Comparison of ENCODE assay signal across 13 cellular contexts in the genomic region with DNA sequence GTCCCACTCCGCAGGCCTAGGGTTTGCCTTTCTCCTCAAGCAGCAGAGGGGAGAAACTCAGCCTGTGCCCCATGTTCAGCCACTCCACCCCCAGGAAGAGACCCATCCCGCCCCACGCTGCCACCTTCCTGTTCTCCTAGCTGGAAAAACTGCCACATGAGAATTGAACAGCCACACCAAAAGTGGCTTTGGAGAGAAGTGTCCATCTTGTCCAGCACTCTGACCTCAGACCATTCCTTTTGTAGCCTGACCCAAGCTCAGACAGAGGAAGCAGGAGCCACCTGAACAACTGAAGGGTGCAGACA. TPM values are rescaled to one million over a fixed set of nuclear protein-coding genes. Genes with fewer than 3 reads are reported as not detected.
"Had no signal": no experiment of that assay in that cellular context is flagged by ENCODE, and none has a peak within 500 bp of the region (broad histone marks: within the 10 kb centered on the region; RNA-seq: fewer than 3 reads in every experiment).

No MANE protein-coding gene starts in this region.

- H3K36me3 ChIP-seq: heart left ventricle, pancreas, right lobe of liver, upper lobe of left lung, vagina had no signal

- DNase-seq: heart left ventricle; hippocampal formation; mucosa of descending colon; naive thymus-derived CD8-positive, alpha-beta T cell; pancreas; retina; stimulated activated CD4-positive, alpha-beta T cell treated with anti-CD3 and anti-CD28 coated beads, Interleukin-4, amount 100 ng/mL, for 1 hour; upper lobe of left lung had no signal

- H3K27ac ChIP-seq: heart left ventricle, pancreas, psoas muscle, right lobe of liver, upper lobe of left lung, vagina had no signal

- H3K9me3 ChIP-seq: heart left ventricle, mucosa of descending colon, pancreas, psoas muscle, right lobe of liver, upper lobe of left lung, vagina had no signal

- H3K27me3 ChIP-seq: pancreas, right lobe of liver, vagina had no signal

- H3K4me3 ChIP-seq: heart left ventricle, mucosa of descending colon, pancreas, psoas muscle, right lobe of liver, upper lobe of left lung, vagina had no signal

- H3K4me1 ChIP-seq: heart left ventricle, pancreas, psoas muscle, right lobe of liver, upper lobe of left lung, vagina had no signal

RNA-seq across cellular contexts. Expression of gene SLC25A48, which starts 8.3 kb away (rescaled TPM):
- total RNA-seq: fibroblast of lung; glomerular endothelial cell; naive thymus-derived CD8-positive, alpha-beta T cell; upper lobe of left lung had no signal
